In the genomic region with DNA sequence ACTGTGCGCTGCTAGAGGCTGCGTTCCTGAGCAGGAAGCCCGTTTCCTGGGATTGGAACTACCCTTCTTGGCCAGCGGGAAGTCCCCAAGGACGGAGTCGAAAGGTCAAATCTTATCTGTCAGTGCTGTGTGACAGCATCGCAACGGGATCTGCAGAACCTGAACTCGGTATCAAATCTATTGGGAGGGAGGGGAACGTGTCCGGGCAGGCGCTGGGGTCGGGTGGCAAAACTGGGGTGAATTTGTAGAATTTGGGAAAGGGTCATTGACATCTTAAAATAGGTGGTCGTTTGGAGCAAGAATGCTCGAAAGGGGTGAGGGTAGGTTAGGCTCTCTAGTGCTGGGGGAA, we compare ENCODE assay signal across 1 cellular context.
TF ChIP-seq lines count a peak whose summit lies in the region.

No MANE protein-coding gene starts in this region.

TF ChIP-seq in HepG2, 621 proteins besides CTCF, POLR2A, EP300 and RAD21 (continued from another document):
- TF ChIP-seq, protein P1, sequence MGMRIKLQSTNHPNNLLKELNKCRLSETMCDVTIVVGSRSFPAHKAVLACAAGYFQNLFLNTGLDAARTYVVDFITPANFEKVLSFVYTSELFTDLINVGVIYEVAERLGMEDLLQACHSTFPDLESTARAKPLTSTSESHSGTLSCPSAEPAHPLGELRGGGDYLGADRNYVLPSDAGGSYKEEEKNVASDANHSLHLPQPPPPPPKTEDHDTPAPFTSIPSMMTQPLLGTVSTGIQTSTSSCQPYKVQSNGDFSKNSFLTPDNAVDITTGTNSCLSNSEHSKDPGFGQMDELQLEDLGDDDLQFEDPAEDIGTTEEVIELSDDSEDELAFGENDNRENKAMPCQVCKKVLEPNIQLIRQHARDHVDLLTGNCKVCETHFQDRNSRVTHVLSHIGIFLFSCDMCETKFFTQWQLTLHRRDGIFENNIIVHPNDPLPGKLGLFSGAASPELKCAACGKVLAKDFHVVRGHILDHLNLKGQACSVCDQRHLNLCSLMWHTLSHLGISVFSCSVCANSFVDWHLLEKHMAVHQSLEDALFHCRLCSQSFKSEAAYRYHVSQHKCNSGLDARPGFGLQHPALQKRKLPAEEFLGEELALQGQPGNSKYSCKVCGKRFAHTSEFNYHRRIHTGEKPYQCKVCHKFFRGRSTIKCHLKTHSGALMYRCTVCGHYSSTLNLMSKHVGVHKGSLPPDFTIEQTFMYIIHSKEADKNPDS (CRISPR knock-in tag; IDR thresholded peaks at IDR 0.05): no peak
- TF ChIP-seq NONO (IDR thresholded peaks at IDR 0.05) (no peak), NONO (CRISPR knock-in tag; conservative IDR thresholded peaks at IDR 0.05) (0 out of 2 replicates have a peak, but pooled peaks have one; percentile 48), ZFP41 (CRISPR knock-in tag; IDR thresholded peaks at IDR 0.05; ENCODE audit: borderline replicate concordance) (peak; percentile 9; the same call in 1 of the 2 replicates), ZNF619 (CRISPR knock-in tag; IDR thresholded peaks at IDR 0.05) (0 out of 2 replicates have a peak, but pooled peaks have one; percentile 16), RELA (CRISPR knock-in tag; IDR thresholded peaks at IDR 0.05) (peak; percentile 84; the same call in 1 of the 2 replicates), SOX6 (IDR thresholded peaks at IDR 0.05) (no peak), SOX6 (CRISPR knock-in tag; IDR thresholded peaks at IDR 0.05) (peak; percentile 44), NR2F6 (IDR thresholded peaks at IDR 0.05) (peak; percentile 55), NR2F6 (CRISPR knock-in tag; IDR thresholded peaks at IDR 0.05) (0 out of 2 replicates have a peak, but pooled peaks have one; percentile 46), ZNF317 (CRISPR knock-in tag; IDR thresholded peaks at IDR 0.05) (no peak), POGZ (CRISPR knock-in tag; IDR thresholded peaks at IDR 0.05) (0 out of 2 replicates have a peak, but pooled peaks have one; percentile 3), ZC3H4 (CRISPR knock-in tag; IDR thresholded peaks at IDR 0.05; ENCODE audit: borderline replicate concordance) (no peak), HDAC1 (CRISPR knock-in tag; IDR thresholded peaks at IDR 0.05) (peak; percentile 43), REL (CRISPR knock-in tag; conservative IDR thresholded peaks at IDR 0.05) (0 out of 2 replicates have a peak, but pooled peaks have one; percentile 11), MZF1 (CRISPR knock-in tag; IDR thresholded peaks at IDR 0.05; ENCODE audit: borderline replicate concordance) (0 out of 2 replicates have a peak, but pooled peaks have one; percentile 15), SNRNP70 (IDR thresholded peaks at IDR 0.05; ENCODE audit: low read depth, low read length) (no peak), SETDB1 (CRISPR knock-in tag; IDR thresholded peaks at IDR 0.05; ENCODE audit: borderline replicate concordance) (no peak), MXI1 (IDR thresholded peaks at IDR 0.05; ENCODE audit: borderline replicate concordance, low read depth, low read length) (no peak), CAMTA2 (CRISPR knock-in tag; IDR thresholded peaks at IDR 0.05; ENCODE audit: borderline replicate concordance) (peak; percentile 20; the same call in 1 of the 2 replicates), ZNF589 (CRISPR knock-in tag; conservative IDR thresholded peaks at IDR 0.05) (0 out of 2 replicates have a peak, but pooled peaks have one; percentile 35), HES4 (CRISPR knock-in tag; IDR thresholded peaks at IDR 0.05; ENCODE audit: borderline replicate concordance) (0 out of 2 replicates have a peak, but pooled peaks have one; percentile 50), FOXJ3 (CRISPR knock-in tag; IDR thresholded peaks at IDR 0.05; ENCODE audit: borderline replicate concordance) (no peak), ZNF879 (CRISPR knock-in tag; IDR thresholded peaks at IDR 0.05) (0 out of 2 replicates have a peak, but pooled peaks have one; percentile 35), ZNF232 (CRISPR knock-in tag; IDR thresholded peaks at IDR 0.05; ENCODE audit: borderline replicate concordance) (no peak), ATRX (CRISPR knock-in tag; IDR thresholded peaks at IDR 0.05; ENCODE audit: borderline replicate concordance) (no peak), NR2C2 (CRISPR knock-in tag; IDR thresholded peaks at IDR 0.05; ENCODE audit: borderline replicate concordance) (peak; percentile 29; the same call in 1 of the 2 replicates), ZSCAN21 (CRISPR knock-in tag; IDR thresholded peaks at IDR 0.05; ENCODE audit: borderline replicate concordance) (no peak), ASH2L (IDR thresholded peaks at IDR 0.05; ENCODE audit: insufficient read length, low read depth, low read length) (peak; percentile 25), HIVEP1 (CRISPR knock-in tag; IDR thresholded peaks at IDR 0.05) (peak; percentile 58; the same call in 1 of the 2 replicates), ZNF441 (CRISPR knock-in tag; IDR thresholded peaks at IDR 0.05; ENCODE audit: borderline replicate concordance) (0 out of 2 replicates have a peak, but pooled peaks have one; percentile 57), ZNF501 (CRISPR knock-in tag; IDR thresholded peaks at IDR 0.05) (0 out of 2 replicates have a peak, but pooled peaks have one; percentile 8), ZNF776 (CRISPR knock-in tag; IDR thresholded peaks at IDR 0.05) (peak; percentile 20; the same call in 1 of the 2 replicates), ZNF746 (CRISPR knock-in tag; IDR thresholded peaks at IDR 0.05) (peak; percentile 42; the same call in 1 of the 2 replicates), SAFB2 (CRISPR knock-in tag; IDR thresholded peaks at IDR 0.05; ENCODE audit: borderline replicate concordance, low read depth) (peak; percentile 19; the same call in 1 of the 2 replicates), ZNF615 (CRISPR knock-in tag; IDR thresholded peaks at IDR 0.05; ENCODE audit: borderline replicate concordance) (no peak), SOX5 (CRISPR knock-in tag; IDR thresholded peaks at IDR 0.05; ENCODE audit: borderline replicate concordance) (0 out of 2 replicates have a peak, but pooled peaks have one; percentile 29), TARDBP (CRISPR knock-in tag; IDR thresholded peaks at IDR 0.05) (0 out of 2 replicates have a peak, but pooled peaks have one; percentile 22), TGIF2 (CRISPR knock-in tag; IDR thresholded peaks at IDR 0.05) (peak; percentile 75; the same call in 1 of the 2 replicates), GFI1 (CRISPR knock-in tag; IDR thresholded peaks at IDR 0.05; ENCODE audit: borderline replicate concordance) (peak; percentile 68; the same call in 1 of the 2 replicates), ESRRA (CRISPR knock-in tag; IDR thresholded peaks at IDR 0.05; ENCODE audit: low read depth) (peak; percentile 50; the same call in 1 of the 2 replicates), ZSCAN22 (CRISPR knock-in tag; IDR thresholded peaks at IDR 0.05) (no peak), DPF2 (CRISPR knock-in tag; IDR thresholded peaks at IDR 0.05; ENCODE audit: borderline replicate concordance, low read depth) (0 out of 2 replicates have a peak, but pooled peaks have one; percentile 43), ZNF703 (CRISPR knock-in tag; IDR thresholded peaks at IDR 0.05; ENCODE audit: borderline replicate concordance) (no peak), NR2F1 (CRISPR knock-in tag; IDR thresholded peaks at IDR 0.05) (0 out of 4 replicates have a peak, but pooled peaks of 1 of the 2 experiments have one; percentile 49), NFE2L2 (IDR thresholded peaks at IDR 0.05; ENCODE audit: low read length) (no peak), RNF2 (conservative IDR thresholded peaks at IDR 0.05; ENCODE audit: low read depth) (no peak), HOXA5 (CRISPR knock-in tag; IDR thresholded peaks at IDR 0.05) (no peak), ZNF749 (CRISPR knock-in tag; IDR thresholded peaks at IDR 0.05; ENCODE audit: borderline replicate concordance) (no peak), HNF4A (CRISPR knock-in tag; IDR thresholded peaks at IDR 0.05) (peak; percentile 62), PHF21A (CRISPR knock-in tag; IDR thresholded peaks at IDR 0.05) (no peak), ZNF121 (CRISPR knock-in tag; IDR thresholded peaks at IDR 0.05) (0 out of 2 replicates have a peak, but pooled peaks have one; percentile 13), ZNF605 (CRISPR knock-in tag; IDR thresholded peaks at IDR 0.05) (no peak)
- TF ChIP-seq, protein P2, sequence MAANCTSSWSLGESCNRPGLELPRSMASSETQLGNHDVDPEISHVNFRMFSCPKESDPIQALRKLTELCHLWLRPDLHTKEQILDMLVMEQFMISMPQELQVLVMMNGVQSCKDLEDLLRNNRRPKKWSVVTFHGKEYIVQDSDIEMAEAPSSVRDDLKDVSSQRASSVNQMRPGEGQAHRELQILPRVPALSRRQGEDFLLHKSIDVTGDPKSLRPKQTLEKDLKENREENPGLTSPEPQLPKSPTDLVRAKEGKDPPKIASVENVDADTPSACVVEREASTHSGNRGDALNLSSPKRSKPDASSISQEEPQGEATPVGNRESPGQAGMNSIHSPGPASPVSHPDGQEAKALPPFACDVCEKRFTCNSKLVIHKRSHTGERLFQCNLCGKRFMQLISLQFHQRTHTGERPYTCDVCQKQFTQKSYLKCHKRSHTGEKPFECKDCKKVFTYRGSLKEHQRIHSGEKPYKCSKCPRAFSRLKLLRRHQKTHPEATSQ (CRISPR knock-in tag; IDR thresholded peaks at IDR 0.05; ENCODE audit: borderline replicate concordance): 0 out of 2 replicates have a peak, but pooled peaks have one; percentile 32
- TF ChIP-seq, protein P3, sequence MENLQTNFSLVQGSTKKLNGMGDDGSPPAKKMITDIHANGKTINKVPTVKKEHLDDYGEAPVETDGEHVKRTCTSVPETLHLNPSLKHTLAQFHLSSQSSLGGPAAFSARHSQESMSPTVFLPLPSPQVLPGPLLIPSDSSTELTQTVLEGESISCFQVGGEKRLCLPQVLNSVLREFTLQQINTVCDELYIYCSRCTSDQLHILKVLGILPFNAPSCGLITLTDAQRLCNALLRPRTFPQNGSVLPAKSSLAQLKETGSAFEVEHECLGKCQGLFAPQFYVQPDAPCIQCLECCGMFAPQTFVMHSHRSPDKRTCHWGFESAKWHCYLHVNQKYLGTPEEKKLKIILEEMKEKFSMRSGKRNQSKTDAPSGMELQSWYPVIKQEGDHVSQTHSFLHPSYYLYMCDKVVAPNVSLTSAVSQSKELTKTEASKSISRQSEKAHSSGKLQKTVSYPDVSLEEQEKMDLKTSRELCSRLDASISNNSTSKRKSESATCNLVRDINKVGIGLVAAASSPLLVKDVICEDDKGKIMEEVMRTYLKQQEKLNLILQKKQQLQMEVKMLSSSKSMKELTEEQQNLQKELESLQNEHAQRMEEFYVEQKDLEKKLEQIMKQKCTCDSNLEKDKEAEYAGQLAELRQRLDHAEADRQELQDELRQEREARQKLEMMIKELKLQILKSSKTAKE (CRISPR knock-in tag; IDR thresholded peaks at IDR 0.05; ENCODE audit: borderline replicate concordance): 0 out of 2 replicates have a peak, but pooled peaks have one; percentile 7
- TF ChIP-seq, protein P4, sequence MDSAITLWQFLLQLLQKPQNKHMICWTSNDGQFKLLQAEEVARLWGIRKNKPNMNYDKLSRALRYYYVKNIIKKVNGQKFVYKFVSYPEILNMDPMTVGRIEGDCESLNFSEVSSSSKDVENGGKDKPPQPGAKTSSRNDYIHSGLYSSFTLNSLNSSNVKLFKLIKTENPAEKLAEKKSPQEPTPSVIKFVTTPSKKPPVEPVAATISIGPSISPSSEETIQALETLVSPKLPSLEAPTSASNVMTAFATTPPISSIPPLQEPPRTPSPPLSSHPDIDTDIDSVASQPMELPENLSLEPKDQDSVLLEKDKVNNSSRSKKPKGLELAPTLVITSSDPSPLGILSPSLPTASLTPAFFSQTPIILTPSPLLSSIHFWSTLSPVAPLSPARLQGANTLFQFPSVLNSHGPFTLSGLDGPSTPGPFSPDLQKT (CRISPR knock-in tag; IDR thresholded peaks at IDR 0.05; ENCODE audit: borderline replicate concordance): no peak
- TF ChIP-seq, protein P5, sequence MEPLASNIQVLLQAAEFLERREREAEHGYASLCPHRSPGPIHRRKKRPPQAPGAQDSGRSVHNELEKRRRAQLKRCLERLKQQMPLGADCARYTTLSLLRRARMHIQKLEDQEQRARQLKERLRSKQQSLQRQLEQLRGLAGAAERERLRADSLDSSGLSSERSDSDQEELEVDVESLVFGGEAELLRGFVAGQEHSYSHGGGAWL (CRISPR knock-in tag; IDR thresholded peaks at IDR 0.05): no peak
TF ChIP-seq in HepG2: peak in this region for 47.
